1 cellular context compared by ENCODE assay signal in the genomic region with DNA sequence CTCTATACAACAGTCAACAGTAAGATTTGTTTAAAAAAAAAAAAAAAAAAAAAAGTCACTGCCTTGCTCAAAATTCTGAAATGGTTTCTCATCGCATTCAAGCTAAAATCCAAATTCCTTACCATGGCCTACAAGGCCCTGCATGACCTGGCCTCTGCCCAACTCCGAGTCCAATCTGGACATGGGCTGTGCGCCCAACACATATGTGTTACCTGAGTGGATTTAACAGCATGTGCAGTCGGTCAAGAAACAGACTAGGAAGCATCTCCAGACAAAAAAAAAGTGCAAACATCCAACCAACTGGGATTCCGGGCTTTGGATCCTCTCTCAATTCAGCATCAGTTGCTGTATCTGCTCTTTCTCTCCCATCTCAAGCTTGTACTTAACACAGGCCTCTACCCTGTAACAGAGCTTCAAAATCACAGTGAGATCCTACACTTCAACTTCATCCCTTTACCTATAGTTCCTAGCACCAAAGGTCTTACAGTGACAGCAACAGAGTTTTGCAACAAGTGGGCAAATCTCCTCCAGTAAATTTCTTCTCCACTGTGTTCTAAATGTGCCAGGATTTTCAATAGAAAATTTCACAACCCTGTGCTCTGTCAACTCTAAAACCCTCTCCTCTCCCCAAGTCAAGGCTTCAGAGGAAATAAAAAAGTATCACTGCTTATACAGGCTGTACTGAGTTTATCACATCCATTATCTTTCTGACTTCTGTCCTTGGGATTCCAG.
TF ChIP-seq lines count a peak whose summit lies in the region.

No MANE protein-coding gene starts in this region.

TF ChIP-seq in IMR-90, 13 proteins besides CTCF, POLR2A, EP300 and RAD21 (continued from another document):
- TF ChIP-seq, protein P1, sequence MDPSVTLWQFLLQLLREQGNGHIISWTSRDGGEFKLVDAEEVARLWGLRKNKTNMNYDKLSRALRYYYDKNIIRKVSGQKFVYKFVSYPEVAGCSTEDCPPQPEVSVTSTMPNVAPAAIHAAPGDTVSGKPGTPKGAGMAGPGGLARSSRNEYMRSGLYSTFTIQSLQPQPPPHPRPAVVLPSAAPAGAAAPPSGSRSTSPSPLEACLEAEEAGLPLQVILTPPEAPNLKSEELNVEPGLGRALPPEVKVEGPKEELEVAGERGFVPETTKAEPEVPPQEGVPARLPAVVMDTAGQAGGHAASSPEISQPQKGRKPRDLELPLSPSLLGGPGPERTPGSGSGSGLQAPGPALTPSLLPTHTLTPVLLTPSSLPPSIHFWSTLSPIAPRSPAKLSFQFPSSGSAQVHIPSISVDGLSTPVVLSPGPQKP (IDR thresholded peaks at IDR 0.05; ENCODE audit: borderline replicate concordance, low read depth, low read length): no peak
- no peak for TF ChIP-seq CHD1 (IDR thresholded peaks at IDR 0.05; ENCODE audit: low read depth, low read length)
